Comparison of ENCODE assay signal across 26 cellular contexts in the genomic region with DNA sequence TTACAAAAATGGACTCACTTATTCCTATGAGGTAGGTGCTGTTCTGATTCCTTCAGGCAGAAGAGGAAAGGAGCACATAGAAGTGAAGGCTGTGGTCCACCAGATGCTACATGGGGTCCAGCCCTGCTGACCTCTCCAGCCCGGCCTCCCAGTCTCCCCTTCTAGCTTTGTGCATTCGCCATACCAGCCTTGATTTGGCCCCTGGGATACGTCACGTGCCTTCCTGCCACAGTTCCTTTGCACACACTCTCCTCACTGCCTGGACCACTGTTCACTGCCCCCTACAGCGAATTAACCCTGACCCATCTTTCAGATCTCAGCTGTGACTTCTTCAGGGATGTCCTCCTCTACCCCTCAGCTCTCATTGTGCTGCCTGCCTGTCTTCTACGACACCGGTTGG. TPM values are rescaled to one million over a fixed set of nuclear protein-coding genes. Genes with fewer than 3 reads are reported as not detected.
DNase-seq lines count a peak whose midpoint lies in the region; ATAC-seq, FAIRE-seq and TF ChIP-seq lines count a peak whose summit lies in the region.
"Had no signal": no experiment of that assay in that cellular context is flagged by ENCODE, and none has a peak within 500 bp of the region (broad histone marks: within the 10 kb centered on the region; RNA-seq: fewer than 3 reads in every experiment).

No MANE protein-coding gene starts in this region.

- FAIRE-seq in pancreas (lab: Jason Lieb, UNC), result no peak
- FAIRE-seq: G401.6, GM12878 had no signal

- POLR2A ChIA-PET in HEK293T (lab: Yijun Ruan, JAX), result no interaction called here

- TF ChIP-seq CTCF in heart right ventricle (IDR thresholded peaks at IDR 0.05), result no peak
- no peak for TF ChIP-seq CTCF in RWPE2 (IDR thresholded peaks at IDR 0.05; ENCODE audit: poor library complexity, severe bottlenecking)
- TF ChIP-seq CTCF in pancreas (IDR thresholded peaks at IDR 0.05), result no peak

- intact Hi-C loops in heart right ventricle (cut with DNase I) (loop anchor here in 3 of 10 donors (5.0 kb wide), 2 partner anchors 36 to 41 kb away; no protein-coding TSS in a partner anchor), Right ventricle myocardium inferior (cut with DNase I) (no loop called here), pancreas (cut with DNase I) (loop anchor here in 1 of 3 donors (5.0 kb wide), 1 partner anchor 44 kb away; no protein-coding TSS in a partner anchor)

- CTCF ChIA-PET in HEK293T (lab: Yijun Ruan, JAX), result interaction anchor here (0.6 to 1.5 kb wide), 5 partner anchors 9 to 60 kb away, joined by 3 to 7 read pairs (median 4); no protein-coding TSS in a partner anchor

- H3K4me1 ChIP-seq in heart right ventricle (peaks cover 5 to 42% (median 27%) of the 10 kb centered on the region in 9 donors), RWPE2 (ENCODE audit: insufficient read depth, poor library complexity, severe bottlenecking) (no peaks in the 10 kb centered on the region), pancreas (no peaks in the 10 kb centered on the region)
- H3K4me1 ChIP-seq: Caco-2 had no signal

- no peak for ATAC-seq in heart right ventricle
- no peak for ATAC-seq in Right ventricle myocardium inferior
- ATAC-seq in RWPE2 (ENCODE audit: low read depth), result no peak
- ATAC-seq in pancreas, result no peak
- ATAC-seq: GM12878, HCT116 had no signal

- peak overlapping the region in 7 of 10 donors; percentile 4 to 81 (median 56) for H3K27ac ChIP-seq in heart right ventricle
- H3K27ac ChIP-seq in RWPE2 (ENCODE audit: poor library complexity, severe bottlenecking), result no peak overlapping the region
- peak overlapping the region; percentile 4 for H3K27ac ChIP-seq in layer of hippocampus (ENCODE audit: low read depth, low read length)
- no peak overlapping the region for H3K27ac ChIP-seq in pancreas
- H3K27ac ChIP-seq: HL-60, SK-N-MC had no signal

- peaks cover 0 to 7% (median 0%) of the 10 kb centered on the region in 7 donors for H3K27me3 ChIP-seq in heart right ventricle
- no peaks in the 10 kb centered on the region for H3K27me3 ChIP-seq in RWPE2 (ENCODE audit: insufficient read depth, poor library complexity, severe bottlenecking)
- no peaks in the 10 kb centered on the region for H3K27me3 ChIP-seq in layer of hippocampus (ENCODE audit: control insufficient read depth, insufficient read depth, low read length)
- no peaks in the 10 kb centered on the region for H3K27me3 ChIP-seq in pancreas

- H3K36me3 ChIP-seq in heart right ventricle, result no peaks in the 10 kb centered on the region
- no peaks in the 10 kb centered on the region for H3K36me3 ChIP-seq in RWPE2 (ENCODE audit: low read depth)
- H3K36me3 ChIP-seq in pancreas, result no peaks in the 10 kb centered on the region

- no peak overlapping the region for H3K4me3 ChIP-seq in heart right ventricle
- no peak overlapping the region for H3K4me3 ChIP-seq in RWPE2 (ENCODE audit: severe bottlenecking)
- no peak overlapping the region for H3K4me3 ChIP-seq in pancreas
- H3K4me3 ChIP-seq: GM12878, SK-N-MC had no signal

- DNase-seq in heart right ventricle (no peak), Right ventricle myocardium inferior (ENCODE audit: missing footprints) (no peak), RWPE2 (ENCODE audit: low spot score) (peak; percentile 55), HEK293T (ENCODE audit: extremely low spot score) (no peak), pancreas (no peak), HCEC 1CT (no peak)
- DNase-seq: C1 segment of cervical spinal cord; Caco-2; CD4-positive, alpha-beta memory T cell; GOT3; Karpas-422; NCI-H1092; NCI-H1417 treated with DMSO at 0.1 percent for 48 hours; NCI-H1694 treated with DMSO at 0.1 percent for 48 hours; NCI-H2081; NCI-H226; NCI-H510A; NCI-H69; RPMI8226; SIG-M5 had no signal

- H3K9me3 ChIP-seq in heart right ventricle (no peaks in the 10 kb centered on the region), RWPE2 (ENCODE audit: severe bottlenecking) (no peaks in the 10 kb centered on the region), pancreas (no peaks in the 10 kb centered on the region)
- H3K9me3 ChIP-seq: Caco-2 had no signal

- WGBS in heart right ventricle, 2 donors, result 92 to 94% methylated on average over 7 of the region's 7 CpGs
- WGBS in pancreas, 2 donors, result 76 to 87% methylated on average over 7 of the region's 7 CpGs

TF ChIP-seq in HEK293T, 16 proteins besides CTCF, POLR2A, EP300 and RAD21:
- TF ChIP-seq SP1 (IDR thresholded peaks at IDR 0.05) (no peak), LEF1 (IDR thresholded peaks at IDR 0.05; ENCODE audit: borderline replicate concordance) (no peak), BHLHE40 (IDR thresholded peaks at IDR 0.05; ENCODE audit: borderline replicate concordance) (no peak), CTBP1 (IDR thresholded peaks at IDR 0.05; ENCODE audit: borderline replicate concordance) (no peak), FOXA1 (IDR thresholded peaks at IDR 0.05) (no peak), L3MBTL2 (conservative IDR thresholded peaks at IDR 0.05) (no peak), FOXM1 (IDR thresholded peaks at IDR 0.05; ENCODE audit: borderline replicate concordance) (no peak), ZNF384 (IDR thresholded peaks at IDR 0.05) (no peak), SUZ12 (IDR thresholded peaks at IDR 0.05) (no peak), TARDBP (IDR thresholded peaks at IDR 0.05) (no peak), ELF4 (IDR thresholded peaks at IDR 0.05) (no peak), FOXK2 (IDR thresholded peaks at IDR 0.05) (no peak)
- TF ChIP-seq, protein P1, sequence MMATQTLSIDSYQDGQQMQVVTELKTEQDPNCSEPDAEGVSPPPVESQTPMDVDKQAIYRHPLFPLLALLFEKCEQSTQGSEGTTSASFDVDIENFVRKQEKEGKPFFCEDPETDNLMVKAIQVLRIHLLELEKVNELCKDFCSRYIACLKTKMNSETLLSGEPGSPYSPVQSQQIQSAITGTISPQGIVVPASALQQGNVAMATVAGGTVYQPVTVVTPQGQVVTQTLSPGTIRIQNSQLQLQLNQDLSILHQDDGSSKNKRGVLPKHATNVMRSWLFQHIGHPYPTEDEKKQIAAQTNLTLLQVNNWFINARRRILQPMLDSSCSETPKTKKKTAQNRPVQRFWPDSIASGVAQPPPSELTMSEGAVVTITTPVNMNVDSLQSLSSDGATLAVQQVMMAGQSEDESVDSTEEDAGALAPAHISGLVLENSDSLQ (IDR thresholded peaks at IDR 0.05), result no peak

RNA-seq across cellular contexts. Expression of gene FGF1, which starts 32.6 kb away (rescaled TPM):
- total RNA-seq in heart right ventricle, result 100 to 1,000 TPM in 1 of 10 donors, 10 to 100 TPM in 9; 31.4 to 110 (median 58.4) TPM
- polyA plus RNA-seq in heart right ventricle, result 10 to 100 TPM in 1 of 2 donors, 1 to 10 TPM in 1; 5.1 to 17.6 TPM
- total RNA-seq in Right ventricle myocardium inferior, result 57.0 TPM
- total RNA-seq in pancreas, result under 1 TPM; 0.03 to 0.90 (median 0.24) TPM
- under 1 TPM; 0.42 to 0.73 TPM for polyA plus RNA-seq in pancreas
- total RNA-seq: Caco-2; CD4-positive, alpha-beta memory T cell; GM12878 had no signal
- polyA plus RNA-seq: CD4-positive, alpha-beta memory T cell; GM12878 had no signal

Comparison
In these comparisons a context has a peak if more than half of its experiments do, and no peak if none do; other contexts are left out.
1. H3K27ac ChIP-seq: peak in heart right ventricle (7 of 10) and layer of hippocampus (single experiment); none in RWPE2 (single experiment) and pancreas (0 of 4).
2. RNA of gene FGF1, which starts 32.6 kb away (total RNA-seq): 31.4 to 110 TPM in heart right ventricle and 57.0 TPM in Right ventricle myocardium inferior (single experiment); 0.03 to 0.90 TPM in pancreas; every median in the first group is over 10 times any median in the second.